In genomic region chr3:129314757-129315385, GRCh38 we compare ENCODE assay signal across 1 cellular context.
A peak's percentile ranks its signal among the peaks of the same experiment; 100 is the strongest.
TF ChIP-seq lines count a peak whose summit lies in the region.

No MANE protein-coding gene starts in this region.

TF ChIP-seq in HepG2, 621 proteins besides CTCF, POLR2A, EP300 and RAD21 (continued from another document and continues in another):
- TF ChIP-seq CC2D1A (CRISPR knock-in tag; IDR thresholded peaks at IDR 0.05) = no peak
- TF ChIP-seq ZNF839 (CRISPR knock-in tag; IDR thresholded peaks at IDR 0.05; ENCODE audit: borderline replicate concordance) = no peak
- TF ChIP-seq THAP7 (CRISPR knock-in tag; IDR thresholded peaks at IDR 0.05) = no peak
- TF ChIP-seq ZNF225 (CRISPR knock-in tag; IDR thresholded peaks at IDR 0.05) = no peak; the same call in 1 of the 2 replicates
- no peak for TF ChIP-seq ATRX (CRISPR knock-in tag; IDR thresholded peaks at IDR 0.05; ENCODE audit: borderline replicate concordance)
- TF ChIP-seq LBX2 (CRISPR knock-in tag; IDR thresholded peaks at IDR 0.05; ENCODE audit: borderline replicate concordance) = no peak
- TF ChIP-seq EEA1 (CRISPR knock-in tag; IDR thresholded peaks at IDR 0.05; ENCODE audit: borderline replicate concordance) = no peak
- peak; percentile 71; the same call in 1 of the 2 replicates for TF ChIP-seq ZNF343 (CRISPR knock-in tag; IDR thresholded peaks at IDR 0.05)
- no peak for TF ChIP-seq ZSCAN31 (CRISPR knock-in tag; IDR thresholded peaks at IDR 0.05; ENCODE audit: low read depth)
- no peak for TF ChIP-seq ELF3 (CRISPR knock-in tag; IDR thresholded peaks at IDR 0.05)
- no peak for TF ChIP-seq ZNF460 (CRISPR knock-in tag; IDR thresholded peaks at IDR 0.05; ENCODE audit: borderline replicate concordance)
- no peak for TF ChIP-seq PHF20 (CRISPR knock-in tag; IDR thresholded peaks at IDR 0.05)
- TF ChIP-seq KMT2B (CRISPR knock-in tag; IDR thresholded peaks at IDR 0.05) = no peak
- peak; percentile 59 for TF ChIP-seq ZMYM4 (CRISPR knock-in tag; IDR thresholded peaks at IDR 0.05)
- TF ChIP-seq ZBTB37 (CRISPR knock-in tag; IDR thresholded peaks at IDR 0.05) = no peak
- no peak for TF ChIP-seq HNF4G (IDR thresholded peaks at IDR 0.05; ENCODE audit: borderline replicate concordance, low read depth, low read length)
- no peak for TF ChIP-seq HNF4G (CRISPR knock-in tag; IDR thresholded peaks at IDR 0.05; ENCODE audit: borderline replicate concordance, low read depth)
- no peak for TF ChIP-seq ZNF747 (CRISPR knock-in tag; IDR thresholded peaks at IDR 0.05; ENCODE audit: borderline replicate concordance)
- no peak for TF ChIP-seq ZNF274 (CRISPR knock-in tag; IDR thresholded peaks at IDR 0.05)
- TF ChIP-seq ELF4 (CRISPR knock-in tag; IDR thresholded peaks at IDR 0.05; ENCODE audit: borderline replicate concordance) = no peak
- TF ChIP-seq ZNF562 (CRISPR knock-in tag; IDR thresholded peaks at IDR 0.05; ENCODE audit: borderline replicate concordance) = no peak
- 0 out of 2 replicates have a peak, but pooled peaks have one; percentile 48 for TF ChIP-seq ZFAT (CRISPR knock-in tag; conservative IDR thresholded peaks at IDR 0.05)
- TF ChIP-seq POLR2AphosphoS5 (IDR thresholded peaks at IDR 0.05; ENCODE audit: low read depth, low read length) = peak; percentile 54; the same call in 1 of the 2 replicates
- TF ChIP-seq HNRNPK (IDR thresholded peaks at IDR 0.05; ENCODE audit: low read depth, low read length, poor library complexity, severe bottlenecking) = no peak
- TF ChIP-seq ZNF792 (CRISPR knock-in tag; IDR thresholded peaks at IDR 0.05) = 0 out of 2 replicates have a peak, but pooled peaks have one; percentile 48
- peak; percentile 84 for TF ChIP-seq SAP130 (CRISPR knock-in tag; IDR thresholded peaks at IDR 0.05; ENCODE audit: low read depth)
- TF ChIP-seq PCBP2 (optimal IDR thresholded peaks at IDR 0.05; ENCODE audit: low read depth, low read length, poor library complexity, severe bottlenecking) = no peak
- no peak for TF ChIP-seq NR2F6 (IDR thresholded peaks at IDR 0.05)
- peak; percentile 15; the same call in 1 of the 2 replicates for TF ChIP-seq NR2F6 (CRISPR knock-in tag; IDR thresholded peaks at IDR 0.05)
- no peak for TF ChIP-seq ZNF512B (CRISPR knock-in tag; IDR thresholded peaks at IDR 0.05; ENCODE audit: borderline replicate concordance)
- TF ChIP-seq NR2C2 (CRISPR knock-in tag; IDR thresholded peaks at IDR 0.05; ENCODE audit: borderline replicate concordance) = 0 out of 2 replicates have a peak, but pooled peaks have one; percentile 30
- TF ChIP-seq YEATS4 (CRISPR knock-in tag; IDR thresholded peaks at IDR 0.05; ENCODE audit: borderline replicate concordance) = no peak
- TF ChIP-seq ZNF552 (CRISPR knock-in tag; IDR thresholded peaks at IDR 0.05; ENCODE audit: borderline replicate concordance) = 0 out of 2 replicates have a peak, but pooled peaks have one; percentile 40
- TF ChIP-seq ZNF766 (CRISPR knock-in tag; IDR thresholded peaks at IDR 0.05; ENCODE audit: borderline replicate concordance) = 0 out of 2 replicates have a peak, but pooled peaks have one; percentile 35
- no peak for TF ChIP-seq ZNF432 (CRISPR knock-in tag; IDR thresholded peaks at IDR 0.05; ENCODE audit: borderline replicate concordance)
- no peak for TF ChIP-seq E2F2 (CRISPR knock-in tag; IDR thresholded peaks at IDR 0.05; ENCODE audit: borderline replicate concordance)
- TF ChIP-seq MBD4 (IDR thresholded peaks at IDR 0.05; ENCODE audit: borderline replicate concordance, low read length) = no peak
- no peak for TF ChIP-seq TARDBP (CRISPR knock-in tag; IDR thresholded peaks at IDR 0.05)
- no peak for TF ChIP-seq ZBTB26 (CRISPR knock-in tag; IDR thresholded peaks at IDR 0.05; ENCODE audit: borderline replicate concordance)
- no peak for TF ChIP-seq ZNF776 (CRISPR knock-in tag; IDR thresholded peaks at IDR 0.05)
- TF ChIP-seq ZNF709 (CRISPR knock-in tag; IDR thresholded peaks at IDR 0.05) = 0 out of 2 replicates have a peak, but pooled peaks have one; percentile 38
- no peak for TF ChIP-seq RXRB (CRISPR knock-in tag; IDR thresholded peaks at IDR 0.05; ENCODE audit: borderline replicate concordance)
- TF ChIP-seq ATF1 (CRISPR knock-in tag; IDR thresholded peaks at IDR 0.05) = no peak
- no peak for TF ChIP-seq ZNF484 (CRISPR knock-in tag; IDR thresholded peaks at IDR 0.05; ENCODE audit: borderline replicate concordance, low read depth)
- no peak for TF ChIP-seq ZNF614 (CRISPR knock-in tag; IDR thresholded peaks at IDR 0.05; ENCODE audit: borderline replicate concordance)
- TF ChIP-seq ZNF263 (CRISPR knock-in tag; IDR thresholded peaks at IDR 0.05) = no peak
- no peak for TF ChIP-seq ATF7 (IDR thresholded peaks at IDR 0.05)
- no peak for TF ChIP-seq ATF7 (CRISPR knock-in tag; IDR thresholded peaks at IDR 0.05)
- no peak for TF ChIP-seq ZNF678 (CRISPR knock-in tag; IDR thresholded peaks at IDR 0.05)
- TF ChIP-seq DMTF1 (CRISPR knock-in tag; IDR thresholded peaks at IDR 0.05) = no peak
- no peak for TF ChIP-seq ZNF275 (CRISPR knock-in tag; IDR thresholded peaks at IDR 0.05; ENCODE audit: borderline replicate concordance)
- no peak for TF ChIP-seq MEIS2 (CRISPR knock-in tag; IDR thresholded peaks at IDR 0.05)
- TF ChIP-seq GABPB1 (CRISPR knock-in tag; IDR thresholded peaks at IDR 0.05) = peak; percentile 34; the same call in 1 of the 2 replicates
- no peak for TF ChIP-seq SMARCC2 (IDR thresholded peaks at IDR 0.05)
- TF ChIP-seq ZBTB39 (CRISPR knock-in tag; IDR thresholded peaks at IDR 0.05) = no peak
- TF ChIP-seq ZMYM3 (CRISPR knock-in tag; IDR thresholded peaks at IDR 0.05) = no peak
- TF ChIP-seq POGK (CRISPR knock-in tag; conservative IDR thresholded peaks at IDR 0.05) = no peak; the same call in 1 of the 2 replicates
- 0 out of 2 replicates have a peak, but pooled peaks have one; percentile 19 for TF ChIP-seq ZNF331 (CRISPR knock-in tag; IDR thresholded peaks at IDR 0.05)
- TF ChIP-seq MAFG (CRISPR knock-in tag; IDR thresholded peaks at IDR 0.05) = no peak
- TF ChIP-seq KLF9 (CRISPR knock-in tag; IDR thresholded peaks at IDR 0.05; ENCODE audit: low read depth) = no peak
